Comparison of ENCODE assay signal across 8 cellular contexts in the genomic region with DNA sequence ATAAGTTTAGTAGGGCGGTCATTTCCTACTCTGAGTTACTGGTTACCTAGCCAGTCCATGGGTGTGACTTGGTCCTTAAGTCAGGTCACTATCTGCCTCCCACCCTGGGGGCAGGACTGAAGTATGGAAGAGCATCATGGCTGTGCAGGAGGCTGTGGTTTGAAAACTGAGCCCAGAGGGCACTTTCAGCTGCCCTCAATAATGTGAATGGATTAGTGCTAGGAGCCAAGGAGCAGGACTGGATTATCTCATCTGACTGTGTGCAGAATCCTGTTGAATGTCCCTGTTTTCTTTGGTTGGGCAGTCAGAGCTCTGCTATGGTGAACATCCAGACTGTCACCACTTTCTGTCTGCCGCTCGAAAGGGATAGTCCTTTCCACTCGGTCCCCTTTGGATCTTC. TPM values are rescaled to one million over a fixed set of nuclear protein-coding genes. Genes with fewer than 3 reads are reported as not detected.
DNase-seq lines count a peak whose midpoint lies in the region; ATAC-seq and TF ChIP-seq lines count a peak whose summit lies in the region.

No MANE protein-coding gene starts in this region.

- H3K36me3 ChIP-seq in HUES48 (ENCODE audit: control insufficient read depth, insufficient read depth, low read length) (peaks cover 15% of the 10 kb centered on the region; the same call in 1 of the 2 replicates), muscle layer of colon (ENCODE audit: insufficient read depth, low read length) (peaks cover 12% of the 10 kb centered on the region)

- no peaks in the 10 kb centered on the region for H3K27me3 Mint-ChIP-seq in MCF 10A (ENCODE audit: insufficient read depth, unreplicated experiment)

- H3K9me3 ChIP-seq in HUES48 (ENCODE audit: control insufficient read depth, insufficient read depth, low read length): no peaks in the 10 kb centered on the region
- no peaks in the 10 kb centered on the region for H3K9me3 ChIP-seq in muscle layer of colon (ENCODE audit: low read length)

- TF ChIP-seq CTCF in AG10803 (conservative IDR thresholded peaks at IDR 0.05; ENCODE audit: low read length): no peak
- TF ChIP-seq CTCF in MCF 10A (IDR thresholded peaks at IDR 0.05; ENCODE audit: unreplicated experiment): no peak

- H3K36me3 Mint-ChIP-seq in MCF 10A (ENCODE audit: insufficient read depth, unreplicated experiment): peaks cover 50% of the 10 kb centered on the region

- BruUV-seq in MCF 10A (replicated peaks; lab: Mats Ljungman, UMichigan): no TSS peak

- no peak overlapping the region for H3K9ac ChIP-seq in HUES48 (ENCODE audit: low read depth, low read length)
- H3K9ac ChIP-seq in muscle layer of colon (ENCODE audit: low read length): peak overlapping the region; percentile 99

- H3K27me3 ChIP-seq in HUES48 (ENCODE audit: control insufficient read depth, insufficient read depth, low read length): no peaks in the 10 kb centered on the region
- H3K27me3 ChIP-seq in muscle layer of colon (ENCODE audit: control insufficient read depth in 1 of 2, insufficient read depth in 2 of 2, low read length in 2 of 2): no peaks in the 10 kb centered on the region

- H3K4me1 ChIP-seq in HUES48 (ENCODE audit: control insufficient read depth, insufficient read depth, low read length) (peaks cover 53% of the 10 kb centered on the region), muscle layer of colon (ENCODE audit: insufficient read depth, low read length) (peaks cover 33% of the 10 kb centered on the region)

- H3K4me3 ChIP-seq in AG10803 (ENCODE audit: low read length): peak overlapping the region; percentile 93
- H3K4me3 ChIP-seq in HUES48 (ENCODE audit: low read depth, low read length): peak overlapping the region; percentile 99
- H3K4me3 ChIP-seq in muscle layer of colon (ENCODE audit: low read depth in 1 of 2, low read length in 2 of 2): peak overlapping the region; percentile 36 to 97

- intact Hi-C loops in MCF 10A (cut with micrococcal nuclease): loop anchor here (10.0 kb wide), 1 partner anchor 514 kb away; no protein-coding TSS in a partner anchor

- peak overlapping the region; percentile 59 for H3K27ac ChIP-seq in HUES48 (ENCODE audit: low read depth, low read length)
- no peak overlapping the region for H3K27ac ChIP-seq in muscle layer of colon (ENCODE audit: low read depth, low read length)

- DNase-seq in AG10803 (ENCODE audit: low read depth): no peak
- DNase-seq in MCF 10A (ENCODE audit: unreplicated experiment): no peak
- no peak for DNase-seq in GM19240 (ENCODE audit: insufficient read length, low spot score)
- DNase-seq in NOMO-1 treated with dmso at 0.1 percent for 144 hours (lab: John Stamatoyannopoulos, UW; ENCODE audit: unreplicated experiment): no peak

- CTCF ChIA-PET in MCF 10A (lab: Yijun Ruan, JAX): interaction anchor here (1.3 to 1.8 kb wide), 4 partner anchors 105 to 127 kb away, joined by 3 to 7 read pairs (median 6); no protein-coding TSS in a partner anchor

- H3K4me3 Mint-ChIP-seq in MCF 10A (ENCODE audit: unreplicated experiment): peak overlapping the region; percentile 97

- peak overlapping the region; percentile 100 for H3K27ac Mint-ChIP-seq in MCF 10A (ENCODE audit: low read depth, unreplicated experiment)

- POLR2A ChIA-PET in MCF 10A (lab: Yijun Ruan, JAX): interaction anchor here (0.6 to 2.7 kb wide), 7 partner anchors 11 to 1451 kb away, joined by 3 to 11 read pairs (median 3); no protein-coding TSS in a partner anchor

- H3K9me3 Mint-ChIP-seq in MCF 10A (ENCODE audit: unreplicated experiment): no peaks in the 10 kb centered on the region

- peaks cover 34% of the 10 kb centered on the region for H3K4me1 Mint-ChIP-seq in MCF 10A (ENCODE audit: insufficient read depth, unreplicated experiment)

- ATAC-seq in GM21737 (IDR thresholded peaks at IDR 0.05; ENCODE audit: unreplicated experiment): no peak
- no peak for ATAC-seq in GM21786 (IDR thresholded peaks at IDR 0.05; ENCODE audit: unreplicated experiment)

RNA-seq across cellular contexts. Expression of a gene that starts 1.6 kb away (rescaled TPM):
- 21.1 and 28.2 TPM in 2 replicates for total RNA-seq in MCF 10A (2022)
